ENCODE assay signal across 13 cellular contexts in genomic region chr15:90618330-90619136, GRCh38.
DNase-seq lines count a peak whose midpoint lies in the region; ATAC-seq and TF ChIP-seq lines count a peak whose summit lies in the region.
"Had no signal": no experiment of that assay in that cellular context is flagged by ENCODE, and none has a peak within 500 bp of the region (broad histone marks: within the 10 kb centered on the region; RNA-seq: fewer than 3 reads in every experiment).

No MANE protein-coding gene starts in this region.

- POLR2A ChIA-PET in activated CD8-positive, alpha-beta T cell treated with anti-CD3 and anti-CD28 coated beads, Interleukin-2, amount 10 ng/mL, durations not matched to agents 7 days and 5 days (lab: Charles Lee), result interaction anchor here (0.7 to 1.1 kb wide), 3 partner anchors 15 to 279 kb away, joined by 4 read pairs; no protein-coding TSS in a partner anchor
- POLR2A ChIA-PET in activated CD8-positive, alpha-beta T cell treated with anti-CD3 and anti-CD28 coated beads for 36 hours (lab: Charles Lee), result interaction anchor here (0.6 to 1.2 kb wide), 3 partner anchors 21 to 356 kb away, joined by 3 to 4 read pairs (median 3); no protein-coding TSS in a partner anchor

- no peak overlapping the region for H3K4me3 Mint-ChIP-seq in activated CD8-positive, alpha-beta T cell treated with anti-CD3 and anti-CD28 coated beads, Interleukin-2, amount 10 ng/mL, durations not matched to agents 7 days and 5 days
- H3K4me3 Mint-ChIP-seq in activated CD8-positive, alpha-beta T cell treated with anti-CD3 and anti-CD28 coated beads for 36 hours, result no peak overlapping the region
- H3K4me3 Mint-ChIP-seq: CD8-positive, alpha-beta memory T cell had no signal

- no peak for DNase-seq in activated CD8-positive, alpha-beta T cell treated with anti-CD3 and anti-CD28 coated beads, Interleukin-2, amount 10 ng/mL, durations not matched to agents 7 days and 5 days
- no peak for DNase-seq in activated CD8-positive, alpha-beta T cell treated with anti-CD3 and anti-CD28 coated beads for 36 hours
- DNase-seq in NCI-H2029 treated with DMSO at 0.1 percent for 48 hours (lab: John Stamatoyannopoulos, UW), result peak; percentile 52
- peak; percentile 13 for DNase-seq in choroid plexus epithelial cell (ENCODE audit: low read depth)
- DNase-seq in stomach, result no peak
- no peak for DNase-seq in 8988T
- DNase-seq: CD8-positive, alpha-beta memory T cell had no signal

- H3K4me1 Mint-ChIP-seq in activated CD8-positive, alpha-beta T cell treated with anti-CD3 and anti-CD28 coated beads, Interleukin-2, amount 10 ng/mL, durations not matched to agents 7 days and 5 days (ENCODE audit: low read depth), result peaks cover 37% of the 10 kb centered on the region
- H3K4me1 Mint-ChIP-seq in activated CD8-positive, alpha-beta T cell treated with anti-CD3 and anti-CD28 coated beads for 36 hours (ENCODE audit: low read depth), result peaks cover 34% of the 10 kb centered on the region

- peaks cover 0 to 20% (median 12%) of the 10 kb centered on the region in 4 donors for H3K4me1 ChIP-seq in stomach
- H3K4me1 ChIP-seq: breast epithelium, prostate gland had no signal

- H3K36me3 Mint-ChIP-seq in activated CD8-positive, alpha-beta T cell treated with anti-CD3 and anti-CD28 coated beads, Interleukin-2, amount 10 ng/mL, durations not matched to agents 7 days and 5 days (ENCODE audit: low read depth), result peaks cover 48% of the 10 kb centered on the region
- H3K36me3 Mint-ChIP-seq in activated CD8-positive, alpha-beta T cell treated with anti-CD3 and anti-CD28 coated beads for 36 hours (ENCODE audit: low read depth), result peaks cover 31% of the 10 kb centered on the region

- intact Hi-C loops in activated CD8-positive, alpha-beta T cell treated with anti-CD3 and anti-CD28 coated beads for 36 hours (cut with micrococcal nuclease), result loop anchor here (10.0 kb wide), 1 partner anchor 134 kb away; no protein-coding TSS in a partner anchor
- intact Hi-C loops in stomach (cut with DNase I; ENCODE audit: low total_unique reads), result no loop called here

- no peak for ATAC-seq in activated CD8-positive, alpha-beta T cell treated with anti-CD3 and anti-CD28 coated beads, Interleukin-2, amount 10 ng/mL, durations not matched to agents 7 days and 5 days
- ATAC-seq in activated CD8-positive, alpha-beta T cell treated with anti-CD3 and anti-CD28 coated beads for 36 hours, result no peak
- ATAC-seq in HG02571 (IDR thresholded peaks at IDR 0.05; ENCODE audit: unreplicated experiment), result no peak
- ATAC-seq in GM18861 (IDR thresholded peaks at IDR 0.05; ENCODE audit: unreplicated experiment), result no peak
- ATAC-seq: GM12878 had no signal

- peaks cover 24 to 90% (median 74%) of the 10 kb centered on the region in 4 donors for H3K36me3 ChIP-seq in stomach
- H3K36me3 ChIP-seq: breast epithelium, prostate gland had no signal

- peak overlapping the region in 3 of 5 donors; percentile 17 to 50 (median 45) for H3K27ac ChIP-seq in stomach

- no peak for TF ChIP-seq POLR2A in stomach (IDR thresholded peaks at IDR 0.05)

- WGBS in stomach, 5 donors, result 32 to 61% (median 46%) methylated on average over 4 of the region's 4 CpGs

- TF ChIP-seq CTCF in activated CD8-positive, alpha-beta T cell treated with anti-CD3 and anti-CD28 coated beads for 36 hours (IDR thresholded peaks at IDR 0.05), result no peak
- peak; percentile 22 for TF ChIP-seq CTCF in choroid plexus epithelial cell (conservative IDR thresholded peaks at IDR 0.05; ENCODE audit: low read depth, low read length)
- TF ChIP-seq CTCF in stomach (IDR thresholded peaks at IDR 0.05), result no peak

- no peaks in the 10 kb centered on the region for H3K9me3 ChIP-seq in stomach
- H3K9me3 ChIP-seq: breast epithelium, prostate gland had no signal

- H3K27me3 Mint-ChIP-seq in activated CD8-positive, alpha-beta T cell treated with anti-CD3 and anti-CD28 coated beads, Interleukin-2, amount 10 ng/mL, durations not matched to agents 7 days and 5 days (ENCODE audit: low read depth), result no peaks in the 10 kb centered on the region
- no peaks in the 10 kb centered on the region for H3K27me3 Mint-ChIP-seq in activated CD8-positive, alpha-beta T cell treated with anti-CD3 and anti-CD28 coated beads for 36 hours
- H3K27me3 Mint-ChIP-seq: CD8-positive, alpha-beta memory T cell had no signal

- peak overlapping the region; percentile 51 for H3K27ac Mint-ChIP-seq in activated CD8-positive, alpha-beta T cell treated with anti-CD3 and anti-CD28 coated beads, Interleukin-2, amount 10 ng/mL, durations not matched to agents 7 days and 5 days
- H3K27ac Mint-ChIP-seq in activated CD8-positive, alpha-beta T cell treated with anti-CD3 and anti-CD28 coated beads for 36 hours, result no peak overlapping the region

- no peaks in the 10 kb centered on the region for H3K27me3 ChIP-seq in stomach
- H3K27me3 ChIP-seq: breast epithelium had no signal

- H3K9me3 Mint-ChIP-seq in activated CD8-positive, alpha-beta T cell treated with anti-CD3 and anti-CD28 coated beads, Interleukin-2, amount 10 ng/mL, durations not matched to agents 7 days and 5 days (ENCODE audit: insufficient read depth), result no peaks in the 10 kb centered on the region
- H3K9me3 Mint-ChIP-seq in activated CD8-positive, alpha-beta T cell treated with anti-CD3 and anti-CD28 coated beads for 36 hours, result no peaks in the 10 kb centered on the region
- H3K9me3 Mint-ChIP-seq: CD8-positive, alpha-beta memory T cell had no signal

- H3K4me3 ChIP-seq in choroid plexus epithelial cell (ENCODE audit: low read depth, low read length) (no peak overlapping the region), stomach (no peak overlapping the region)
- H3K4me3 ChIP-seq: breast epithelium, GM12878, lung, prostate gland had no signal

- CTCF ChIA-PET in activated CD8-positive, alpha-beta T cell treated with anti-CD3 and anti-CD28 coated beads, Interleukin-2, amount 10 ng/mL, durations not matched to agents 7 days and 5 days (lab: Charles Lee), result interaction anchor here (0.6 to 3.5 kb wide), 17 partner anchors 14 to 317 kb away, joined by 3 to 15 read pairs (median 4); partner anchors contain the start of gene BLM
- CTCF ChIA-PET in activated CD8-positive, alpha-beta T cell treated with anti-CD3 and anti-CD28 coated beads for 36 hours (lab: Charles Lee), result interaction anchor here (0.5 to 1.9 kb wide), 12 partner anchors 13 to 299 kb away, joined by 3 to 5 read pairs (median 4); no protein-coding TSS in a partner anchor

- TF ChIP-seq EP300 in stomach (IDR thresholded peaks at IDR 0.05), result no peak

Comparison
In these comparisons a context has a peak if more than half of its experiments do, and no peak if none do; other contexts are left out.
1. DNase-seq: peak in NCI-H2029 treated with DMSO at 0.1 percent for 48 hours (single experiment) and choroid plexus epithelial cell (single experiment); none in activated CD8-positive, alpha-beta T cell treated with anti-CD3 and anti-CD28 coated beads, Interleukin-2, amount 10 ng/mL, durations not matched to agents 7 days and 5 days (single experiment), activated CD8-positive, alpha-beta T cell treated with anti-CD3 and anti-CD28 coated beads for 36 hours (single experiment), stomach (single experiment) and 8988T (single experiment).